8 cellular contexts compared by ENCODE assay signal in genomic region chr3:184362668-184363540, GRCh38. TPM values are rescaled to one million over a fixed set of nuclear protein-coding genes. Genes with fewer than 3 reads are reported as not detected.
DNase-seq lines count a peak whose midpoint lies in the region; ATAC-seq and TF ChIP-seq lines count a peak whose summit lies in the region.

No MANE protein-coding gene starts in this region.

- H3K27me3 ChIP-seq in esophagus (ENCODE audit: control insufficient read depth in 1 of 2, insufficient read depth in 2 of 2, low read length in 2 of 2): no peaks in the 10 kb centered on the region
- no peaks in the 10 kb centered on the region for H3K27me3 ChIP-seq in muscle layer of colon (ENCODE audit: control insufficient read depth in 1 of 2, insufficient read depth in 2 of 2, low read length in 2 of 2)

- H3K36me3 ChIP-seq in esophagus (ENCODE audit: control insufficient read depth in 2 of 2, insufficient read depth in 2 of 2, low read length in 1 of 2): peaks cover 0 to 5% of the 10 kb centered on the region in 2 donors
- H3K36me3 ChIP-seq in muscle layer of colon (ENCODE audit: insufficient read depth, low read length): peaks cover 12% of the 10 kb centered on the region

- H3K36me3 Mint-ChIP-seq in activated T-cell treated with anti-CD3 and anti-CD28 coated beads, Interleukin-2, amount 50 U/mL, for 24 hours (ENCODE audit: low read depth): peaks cover 50% of the 10 kb centered on the region

- ATAC-seq in GM21576 (IDR thresholded peaks at IDR 0.05; ENCODE audit: unreplicated experiment): peak; percentile 89

- 0 out of 2 replicates have a peak, but pooled peaks have one; percentile 15 for TF ChIP-seq EP300 in Ishikawa (IDR thresholded peaks at IDR 0.05; ENCODE audit: borderline replicate concordance)

- H3K27me3 Mint-ChIP-seq in activated T-cell treated with anti-CD3 and anti-CD28 coated beads, Interleukin-2, amount 50 U/mL, for 24 hours: no peaks in the 10 kb centered on the region

- H3K4me3 ChIP-seq in esophagus (ENCODE audit: low read depth in 1 of 2, low read length in 2 of 2): peak overlapping the region; percentile 74 to 79
- H3K4me3 ChIP-seq in muscle layer of colon (ENCODE audit: low read depth in 1 of 2, low read length in 2 of 2): peak overlapping the region; percentile 60 to 79

- peaks cover 34% of the 10 kb centered on the region for H3K4me1 Mint-ChIP-seq in activated T-cell treated with anti-CD3 and anti-CD28 coated beads, Interleukin-2, amount 50 U/mL, for 24 hours (ENCODE audit: low read depth)

- no peaks in the 10 kb centered on the region for H3K9me3 Mint-ChIP-seq in activated T-cell treated with anti-CD3 and anti-CD28 coated beads, Interleukin-2, amount 50 U/mL, for 24 hours

- H3K4me1 ChIP-seq in esophagus (ENCODE audit: control insufficient read depth in 2 of 2, insufficient read depth in 2 of 2, low read length in 1 of 2) (peaks cover 0 to 6% of the 10 kb centered on the region in 2 donors), muscle layer of colon (ENCODE audit: insufficient read depth, low read length) (peaks cover 23% of the 10 kb centered on the region)

- WGBS in esophagus, 2 donors: 1% methylated on average over 58 to 67 of the region's 67 CpGs

- DNase-seq in DMS53 (lab: John Stamatoyannopoulos, UW): peak; percentile 98
- DNase-seq in OCI-M2 (lab: John Stamatoyannopoulos, UW; ENCODE audit: unreplicated experiment): peak; percentile 78
- peak; percentile 94 for DNase-seq in activated T-cell treated with anti-CD3 and anti-CD28 coated beads, Interleukin-2, amount 50 U/mL, for 24 hours
- DNase-seq in stimulated activated CD8-positive, alpha-beta memory T cell treated with anti-CD3 and anti-CD28 coated beads, Interleukin-7, amount 100 ng/mL, for 24 hours (ENCODE audit: low read depth): peak; percentile 93

- peak overlapping the region; percentile 99 for H3K27ac Mint-ChIP-seq in activated T-cell treated with anti-CD3 and anti-CD28 coated beads, Interleukin-2, amount 50 U/mL, for 24 hours

- H3K27ac ChIP-seq in esophagus (ENCODE audit: low read depth in 2 of 2, low read length in 1 of 2) (peak overlapping the region; percentile 99), muscle layer of colon (ENCODE audit: low read depth, low read length) (peak overlapping the region; percentile 99)

- H3K9ac ChIP-seq in muscle layer of colon (ENCODE audit: low read length): peak overlapping the region; percentile 68

- peak overlapping the region; percentile 98 for H3K4me3 Mint-ChIP-seq in activated T-cell treated with anti-CD3 and anti-CD28 coated beads, Interleukin-2, amount 50 U/mL, for 24 hours

- TF ChIP-seq RAD21 in Ishikawa (IDR thresholded peaks at IDR 0.05; ENCODE audit: low read depth): 0 out of 2 replicates have a peak, but pooled peaks have one; percentile 23

- H3K9me3 ChIP-seq in esophagus (ENCODE audit: control insufficient read depth in 2 of 2, insufficient read depth in 1 of 2, low read depth in 1 of 2, low read length in 1 of 2) (no peaks in the 10 kb centered on the region), muscle layer of colon (ENCODE audit: low read length) (no peaks in the 10 kb centered on the region)

TF ChIP-seq in Ishikawa, 13 proteins besides CTCF, POLR2A, EP300 and RAD21:
- TF ChIP-seq NFIC (IDR thresholded peaks at IDR 0.05) (peak; percentile 44; the same call in 1 of the 2 replicates), CREB1 (IDR thresholded peaks at IDR 0.05; ENCODE audit: low read depth) (peak; percentile 57; the same call in 1 of the 2 replicates), FOXM1 (IDR thresholded peaks at IDR 0.05; ENCODE audit: borderline replicate concordance, low read depth) (0 out of 2 replicates have a peak, but pooled peaks have one; percentile 52), CEBPB (IDR thresholded peaks at IDR 0.05) (peak; percentile 42; the same call in 1 of the 2 replicates), EGR1 (IDR thresholded peaks at IDR 0.05) (peak; percentile 35; the same call in 1 of the 2 replicates), TAF1 (IDR thresholded peaks at IDR 0.05; ENCODE audit: low read depth) (peak; percentile 87), ZBTB7A (IDR thresholded peaks at IDR 0.05; ENCODE audit: low read depth) (peak; percentile 88; the same call in 1 of the 2 replicates), YY1 (IDR thresholded peaks at IDR 0.05; ENCODE audit: low read depth) (no peak; the same call in 1 of the 2 replicates), TCF12 (IDR thresholded peaks at IDR 0.05; ENCODE audit: low read depth) (peak; percentile 84; the same call in 1 of the 2 replicates), TEAD4 (IDR thresholded peaks at IDR 0.05) (peak; percentile 70)
- TF ChIP-seq, protein P1, sequence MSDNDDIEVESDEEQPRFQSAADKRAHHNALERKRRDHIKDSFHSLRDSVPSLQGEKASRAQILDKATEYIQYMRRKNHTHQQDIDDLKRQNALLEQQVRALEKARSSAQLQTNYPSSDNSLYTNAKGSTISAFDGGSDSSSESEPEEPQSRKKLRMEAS (IDR thresholded peaks at IDR 0.05): peak; percentile 75
- TF ChIP-seq, protein P2, sequence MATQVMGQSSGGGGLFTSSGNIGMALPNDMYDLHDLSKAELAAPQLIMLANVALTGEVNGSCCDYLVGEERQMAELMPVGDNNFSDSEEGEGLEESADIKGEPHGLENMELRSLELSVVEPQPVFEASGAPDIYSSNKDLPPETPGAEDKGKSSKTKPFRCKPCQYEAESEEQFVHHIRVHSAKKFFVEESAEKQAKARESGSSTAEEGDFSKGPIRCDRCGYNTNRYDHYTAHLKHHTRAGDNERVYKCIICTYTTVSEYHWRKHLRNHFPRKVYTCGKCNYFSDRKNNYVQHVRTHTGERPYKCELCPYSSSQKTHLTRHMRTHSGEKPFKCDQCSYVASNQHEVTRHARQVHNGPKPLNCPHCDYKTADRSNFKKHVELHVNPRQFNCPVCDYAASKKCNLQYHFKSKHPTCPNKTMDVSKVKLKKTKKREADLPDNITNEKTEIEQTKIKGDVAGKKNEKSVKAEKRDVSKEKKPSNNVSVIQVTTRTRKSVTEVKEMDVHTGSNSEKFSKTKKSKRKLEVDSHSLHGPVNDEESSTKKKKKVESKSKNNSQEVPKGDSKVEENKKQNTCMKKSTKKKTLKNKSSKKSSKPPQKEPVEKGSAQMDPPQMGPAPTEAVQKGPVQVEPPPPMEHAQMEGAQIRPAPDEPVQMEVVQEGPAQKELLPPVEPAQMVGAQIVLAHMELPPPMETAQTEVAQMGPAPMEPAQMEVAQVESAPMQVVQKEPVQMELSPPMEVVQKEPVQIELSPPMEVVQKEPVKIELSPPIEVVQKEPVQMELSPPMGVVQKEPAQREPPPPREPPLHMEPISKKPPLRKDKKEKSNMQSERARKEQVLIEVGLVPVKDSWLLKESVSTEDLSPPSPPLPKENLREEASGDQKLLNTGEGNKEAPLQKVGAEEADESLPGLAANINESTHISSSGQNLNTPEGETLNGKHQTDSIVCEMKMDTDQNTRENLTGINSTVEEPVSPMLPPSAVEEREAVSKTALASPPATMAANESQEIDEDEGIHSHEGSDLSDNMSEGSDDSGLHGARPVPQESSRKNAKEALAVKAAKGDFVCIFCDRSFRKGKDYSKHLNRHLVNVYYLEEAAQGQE (IDR thresholded peaks at IDR 0.05; ENCODE audit: low read depth): no peak
- TF ChIP-seq, protein P3, sequence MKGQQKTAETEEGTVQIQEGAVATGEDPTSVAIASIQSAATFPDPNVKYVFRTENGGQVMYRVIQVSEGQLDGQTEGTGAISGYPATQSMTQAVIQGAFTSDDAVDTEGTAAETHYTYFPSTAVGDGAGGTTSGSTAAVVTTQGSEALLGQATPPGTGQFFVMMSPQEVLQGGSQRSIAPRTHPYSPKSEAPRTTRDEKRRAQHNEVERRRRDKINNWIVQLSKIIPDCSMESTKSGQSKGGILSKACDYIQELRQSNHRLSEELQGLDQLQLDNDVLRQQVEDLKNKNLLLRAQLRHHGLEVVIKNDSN (IDR thresholded peaks at IDR 0.05): peak; percentile 23; the same call in 1 of the 2 replicates

RNA-seq across cellular contexts. Expression of gene POLR2H, which starts 1.4 kb away (rescaled TPM):
- polyA plus RNA-seq in esophagus: 100 to 1,000 TPM in 1 of 2 donors, 10 to 100 TPM in 1; 79.6 to 103 TPM

RNA-seq across cellular contexts. Expression of gene CLCN2, which starts 1.5 kb away (rescaled TPM):
- polyA plus RNA-seq in esophagus: 1 to 10 TPM; 3.1 to 5.4 TPM

RNA-seq across cellular contexts. Expression of gene THPO, which starts 15.1 kb away (rescaled TPM):
- under 1 TPM; 0.06 to 0.12 TPM for polyA plus RNA-seq in esophagus

RNA-seq across cellular contexts. Expression of gene CHRD, which starts 16.9 kb away (rescaled TPM):
- polyA plus RNA-seq in esophagus: 1 to 10 TPM; 2.2 to 3.0 TPM

RNA-seq across cellular contexts. Expression of gene FAM131A, which starts 25.5 kb away (rescaled TPM):
- 1 to 10 TPM; 7.7 to 9.5 TPM for polyA plus RNA-seq in esophagus

Comparison
In these comparisons a context has a peak if more than half of its experiments do, and no peak if none do; other contexts are left out.
1. Peak in every context shown above with its lines: DNase-seq, ATAC-seq, H3K4me3 ChIP-seq and H3K27ac ChIP-seq.